4 cellular contexts compared by ENCODE assay signal in genomic region chr16:54901606-54902005, GRCh38. TPM values are rescaled to one million over a fixed set of nuclear protein-coding genes. Genes with fewer than 3 reads are reported as not detected.
"Had no signal": no experiment of that assay in that cellular context is flagged by ENCODE, and none has a peak within 500 bp of the region (broad histone marks: within the 10 kb centered on the region; RNA-seq: fewer than 3 reads in every experiment).

No MANE protein-coding gene starts in this region.

- H3K4me3 ChIP-seq: GM12878 had no signal

- ATAC-seq: GM12878 had no signal

- DNase-seq: GDM1, GF-D8 had no signal

RNA-seq across cellular contexts. Expression of gene IRX5, which starts 29.1 kb away (rescaled TPM):
- total RNA-seq: G401, GM12878 had no signal
